Comparison of ENCODE assay signal across 1 cellular context in the genomic region with DNA sequence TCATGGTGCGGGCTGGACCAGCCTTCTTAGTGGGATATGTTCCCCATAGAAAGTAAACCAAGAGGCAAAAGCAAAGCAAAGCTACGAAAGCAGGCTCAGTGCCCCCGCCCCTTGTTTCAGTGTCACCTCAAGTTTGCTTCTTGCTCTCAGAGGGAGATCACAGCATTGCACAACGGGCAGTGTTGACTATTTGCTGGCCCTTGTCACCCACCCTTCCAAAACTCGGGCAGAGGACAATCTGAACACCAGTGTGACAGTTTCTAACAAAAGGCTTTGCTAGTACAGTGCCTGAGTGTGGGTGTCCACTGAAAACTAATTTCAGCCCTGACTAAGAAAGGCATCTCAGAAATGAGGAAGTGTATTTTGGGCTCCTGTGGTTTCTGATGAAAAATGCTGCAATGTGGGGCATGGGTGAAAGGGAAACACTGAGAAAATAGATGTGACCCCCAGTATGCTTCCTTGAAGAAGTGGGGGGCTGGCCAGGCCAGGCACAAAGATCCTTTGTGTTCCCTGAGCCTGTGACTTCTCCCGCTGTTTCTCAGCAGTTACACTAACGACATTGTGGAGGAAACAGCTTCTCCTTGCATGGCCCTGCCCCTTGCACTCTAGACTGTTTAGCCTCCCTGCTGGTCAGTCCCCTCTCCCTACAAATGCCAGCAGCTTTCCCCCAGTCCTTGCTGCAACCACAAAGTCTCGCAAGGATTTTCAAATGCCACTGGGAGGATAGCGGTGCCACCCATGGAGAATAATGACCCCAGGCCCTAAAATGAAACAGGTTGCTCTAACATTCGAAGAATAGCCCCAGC.
TF ChIP-seq lines count a peak whose summit lies in the region.

No MANE protein-coding gene starts in this region.

TF ChIP-seq in HepG2, 621 proteins besides CTCF, POLR2A, EP300 and RAD21 (continued from another document):
- TF ChIP-seq, protein P1, sequence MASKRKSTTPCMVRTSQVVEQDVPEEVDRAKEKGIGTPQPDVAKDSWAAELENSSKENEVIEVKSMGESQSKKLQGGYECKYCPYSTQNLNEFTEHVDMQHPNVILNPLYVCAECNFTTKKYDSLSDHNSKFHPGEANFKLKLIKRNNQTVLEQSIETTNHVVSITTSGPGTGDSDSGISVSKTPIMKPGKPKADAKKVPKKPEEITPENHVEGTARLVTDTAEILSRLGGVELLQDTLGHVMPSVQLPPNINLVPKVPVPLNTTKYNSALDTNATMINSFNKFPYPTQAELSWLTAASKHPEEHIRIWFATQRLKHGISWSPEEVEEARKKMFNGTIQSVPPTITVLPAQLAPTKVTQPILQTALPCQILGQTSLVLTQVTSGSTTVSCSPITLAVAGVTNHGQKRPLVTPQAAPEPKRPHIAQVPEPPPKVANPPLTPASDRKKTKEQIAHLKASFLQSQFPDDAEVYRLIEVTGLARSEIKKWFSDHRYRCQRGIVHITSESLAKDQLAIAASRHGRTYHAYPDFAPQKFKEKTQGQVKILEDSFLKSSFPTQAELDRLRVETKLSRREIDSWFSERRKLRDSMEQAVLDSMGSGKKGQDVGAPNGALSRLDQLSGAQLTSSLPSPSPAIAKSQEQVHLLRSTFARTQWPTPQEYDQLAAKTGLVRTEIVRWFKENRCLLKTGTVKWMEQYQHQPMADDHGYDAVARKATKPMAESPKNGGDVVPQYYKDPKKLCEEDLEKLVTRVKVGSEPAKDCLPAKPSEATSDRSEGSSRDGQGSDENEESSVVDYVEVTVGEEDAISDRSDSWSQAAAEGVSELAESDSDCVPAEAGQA (IDR thresholded peaks at IDR 0.05; ENCODE audit: low read depth) = no peak
- TF ChIP-seq, protein P1 (CRISPR knock-in tag; IDR thresholded peaks at IDR 0.05; ENCODE audit: borderline replicate concordance) = no peak
- TF ChIP-seq, protein P2, sequence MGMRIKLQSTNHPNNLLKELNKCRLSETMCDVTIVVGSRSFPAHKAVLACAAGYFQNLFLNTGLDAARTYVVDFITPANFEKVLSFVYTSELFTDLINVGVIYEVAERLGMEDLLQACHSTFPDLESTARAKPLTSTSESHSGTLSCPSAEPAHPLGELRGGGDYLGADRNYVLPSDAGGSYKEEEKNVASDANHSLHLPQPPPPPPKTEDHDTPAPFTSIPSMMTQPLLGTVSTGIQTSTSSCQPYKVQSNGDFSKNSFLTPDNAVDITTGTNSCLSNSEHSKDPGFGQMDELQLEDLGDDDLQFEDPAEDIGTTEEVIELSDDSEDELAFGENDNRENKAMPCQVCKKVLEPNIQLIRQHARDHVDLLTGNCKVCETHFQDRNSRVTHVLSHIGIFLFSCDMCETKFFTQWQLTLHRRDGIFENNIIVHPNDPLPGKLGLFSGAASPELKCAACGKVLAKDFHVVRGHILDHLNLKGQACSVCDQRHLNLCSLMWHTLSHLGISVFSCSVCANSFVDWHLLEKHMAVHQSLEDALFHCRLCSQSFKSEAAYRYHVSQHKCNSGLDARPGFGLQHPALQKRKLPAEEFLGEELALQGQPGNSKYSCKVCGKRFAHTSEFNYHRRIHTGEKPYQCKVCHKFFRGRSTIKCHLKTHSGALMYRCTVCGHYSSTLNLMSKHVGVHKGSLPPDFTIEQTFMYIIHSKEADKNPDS (CRISPR knock-in tag; IDR thresholded peaks at IDR 0.05) = no peak
- TF ChIP-seq HOXA5 (CRISPR knock-in tag; IDR thresholded peaks at IDR 0.05) (no peak), ZNF136 (CRISPR knock-in tag; IDR thresholded peaks at IDR 0.05; ENCODE audit: low read depth) (no peak), SRF (IDR thresholded peaks at IDR 0.05; ENCODE audit: low read depth, low read length) (no peak), SRSF4 (IDR thresholded peaks at IDR 0.05; ENCODE audit: low read depth, low read length, poor library complexity, severe bottlenecking) (no peak), FOXK2 (IDR thresholded peaks at IDR 0.05) (no peak), ZNF556 (CRISPR knock-in tag; IDR thresholded peaks at IDR 0.05; ENCODE audit: borderline replicate concordance) (no peak), ZNF75D (CRISPR knock-in tag; IDR thresholded peaks at IDR 0.05; ENCODE audit: borderline replicate concordance) (no peak), ZNF124 (CRISPR knock-in tag; IDR thresholded peaks at IDR 0.05) (no peak), GTF2F1 (IDR thresholded peaks at IDR 0.05; ENCODE audit: low read length) (no peak), ZNF253 (CRISPR knock-in tag; IDR thresholded peaks at IDR 0.05; ENCODE audit: borderline replicate concordance) (no peak)
